Comparison of ENCODE assay signal across 9 cellular contexts in the genomic region with DNA sequence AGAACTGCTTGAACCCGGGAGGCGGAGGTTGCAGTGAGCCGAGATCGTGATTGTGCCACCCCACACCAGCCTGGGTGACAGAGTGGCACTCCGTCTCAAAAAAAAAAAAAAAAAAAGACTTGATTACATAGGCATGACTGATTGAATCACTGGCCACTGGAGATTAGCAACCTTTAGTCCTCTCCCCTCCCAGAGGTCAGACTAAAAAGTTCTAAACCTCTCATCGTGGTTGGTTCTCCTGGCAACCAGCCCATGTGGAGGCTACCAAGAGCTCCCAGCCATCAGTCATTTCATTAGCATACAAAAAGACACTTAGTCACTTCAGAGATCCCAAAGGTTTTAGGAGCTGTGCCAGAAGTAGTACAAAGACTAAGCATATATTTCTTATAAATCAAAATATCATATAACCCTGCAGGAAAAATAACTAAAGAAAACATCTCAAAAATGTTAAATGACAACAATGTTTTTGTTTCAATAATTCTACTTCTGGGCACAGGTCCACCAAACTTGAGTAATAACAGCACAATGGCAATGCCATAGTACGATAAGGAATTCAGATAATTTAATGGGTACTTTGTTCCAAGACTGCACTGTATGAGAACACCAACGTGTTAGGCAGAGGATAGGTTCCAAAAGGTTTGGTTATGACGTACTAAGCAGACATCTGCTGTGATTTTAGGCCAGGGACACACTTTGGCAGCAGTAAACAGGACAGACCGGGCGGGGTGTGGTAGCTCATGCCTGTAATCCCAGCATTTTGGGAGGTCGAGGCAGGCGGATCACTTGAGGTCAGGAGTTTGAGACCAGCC. TPM values are rescaled to one million over a fixed set of nuclear protein-coding genes. Genes with fewer than 3 reads are reported as not detected.
A peak's percentile ranks its signal among the peaks of the same experiment; 100 is the strongest.
DNase-seq lines count a peak whose midpoint lies in the region; ATAC-seq, FAIRE-seq and TF ChIP-seq lines count a peak whose summit lies in the region.
"Had no signal": no experiment of that assay in that cellular context is flagged by ENCODE, and none has a peak within 500 bp of the region (broad histone marks: within the 10 kb centered on the region; RNA-seq: fewer than 3 reads in every experiment).

No MANE protein-coding gene starts in this region.

- no peak overlapping the region for H3K18ac ChIP-seq in mesendoderm (ENCODE audit: low read length)

- POLR2A ChIA-PET in K562 (lab: Yijun Ruan, JAX) = interaction anchor here (0.6 to 1.2 kb wide), 9 partner anchors 9 to 444 kb away, joined by 3 to 5 read pairs (median 3); no protein-coding TSS in a partner anchor
- POLR2A ChIA-PET in CD4-positive, alpha-beta memory T cell (lab: Charles Lee; ENCODE audit: partially characterized antibody) = no interaction called here

- H3K79me2 ChIP-seq in DOHH2 (ENCODE audit: control insufficient read depth, low read length) (peaks cover 99% of the 10 kb centered on the region), K562 (ENCODE audit: control insufficient read depth, insufficient read depth, low read length) (peaks cover 98% of the 10 kb centered on the region), mesendoderm (ENCODE audit: control insufficient read depth, insufficient read depth, low read length) (peaks cover 58% of the 10 kb centered on the region)

- H3K27me3 ChIP-seq in DOHH2 (ENCODE audit: control insufficient read depth, low read length) = no peaks in the 10 kb centered on the region
- H3K27me3 ChIP-seq in K562 (ENCODE audit: control insufficient read depth in 2 of 2, insufficient read depth in 2 of 2, low read length in 2 of 2) = no peaks in the 10 kb centered on the region
- H3K27me3 ChIP-seq in mesendoderm (ENCODE audit: insufficient read depth, low read length, poor library complexity) = no peaks in the 10 kb centered on the region
- no peaks in the 10 kb centered on the region for H3K27me3 ChIP-seq in CD4-positive, alpha-beta memory T cell (ENCODE audit: insufficient read depth, low read length)

- H3K9me3 ChIP-seq in DOHH2 (ENCODE audit: control insufficient read depth, insufficient read depth, low read length) (no peaks in the 10 kb centered on the region), K562 (replicated peaks; ENCODE audit: control insufficient read depth, insufficient read depth, low read depth, low read length) (no peaks in the 10 kb centered on the region)
- H3K9me3 ChIP-seq in CD4-positive, alpha-beta memory T cell (ENCODE audit: control insufficient read depth in 1 of 2, low read length in 2 of 2) = no peaks in the 10 kb centered on the region

- intact Hi-C loops in K562 (cut with micrococcal nuclease) = no loop called here
- intact Hi-C loops in CD4-positive, alpha-beta memory T cell (cut with micrococcal nuclease) = no loop called here

- no peak overlapping the region for H2BK5ac ChIP-seq in mesendoderm (ENCODE audit: low read length)

- no peak overlapping the region for H4K5ac ChIP-seq in mesendoderm (ENCODE audit: low read length)

- 0 out of 2 replicates have a peak overlapping the region, but pooled peaks have one; percentile 15 for H3K4me3 ChIP-seq in DOHH2 (ENCODE audit: low read length)
- no peak overlapping the region for H3K4me3 ChIP-seq in K562
- no peak overlapping the region for H3K4me3 ChIP-seq in mesendoderm (ENCODE audit: low read length)
- no peak overlapping the region for H3K4me3 ChIP-seq in CD4-positive, alpha-beta memory T cell (ENCODE audit: low read length in 2 of 2)

- CTCF ChIA-PET in K562 (lab: Yijun Ruan, JAX; ENCODE audit: low intra/inter-chr PET ratio) = no interaction called here
- CTCF ChIA-PET in CD4-positive, alpha-beta memory T cell (lab: Charles Lee; ENCODE audit: partially characterized antibody) = no interaction called here

- no peak for TF ChIP-seq CTCF in DOHH2 (IDR thresholded peaks at IDR 0.05; ENCODE audit: low read depth, low read length, poor library complexity, severe bottlenecking)
- no peak for TF ChIP-seq CTCF in K562 (IDR thresholded peaks at IDR 0.05 in 2 of 3, conservative IDR thresholded peaks at IDR 0.05 in 1 of 3; ENCODE audit: insufficient read depth in 2 of 3, low read depth in 1 of 3, low read length in 3 of 3)

- H3K9ac ChIP-seq in K562 (ENCODE audit: insufficient read depth in 1 of 2, low read depth in 2 of 2, low read length in 2 of 2) = no peak overlapping the region; a peak in 1 of 4 replicates
- no peak overlapping the region for H3K9ac ChIP-seq in mesendoderm (ENCODE audit: low read length)

- H3K36me3 Mint-ChIP-seq in CD4-positive, alpha-beta memory T cell = peaks cover 7 to 10% of the 10 kb centered on the region in 2 donors

- no peak overlapping the region for H2AFZ ChIP-seq in K562 (ENCODE audit: low read depth, low read length)

- DNase-seq in M059J (ENCODE audit: low read depth) = peak; percentile 99
- DNase-seq in K562 (ENCODE audit: extremely low read depth in 1 of 4, low spot score in 3 of 4) = peak in 2 of 4 experiments; percentile 47 to 80
- DNase-seq in mesendoderm = peak; percentile 96
- DNase-seq in GDM1 (lab: John Stamatoyannopoulos, UW) = no peak
- DNase-seq in NOMO-1 (lab: John Stamatoyannopoulos, UW; ENCODE audit: unreplicated experiment in 2 of 2) = no peak
- no peak for DNase-seq in UCSD-AML1 (lab: John Stamatoyannopoulos, UW; ENCODE audit: unreplicated experiment)
- no peak for DNase-seq in CD4-positive, alpha-beta memory T cell

- H3K4ac ChIP-seq in mesendoderm (ENCODE audit: low read depth, low read length) = no peak overlapping the region

- H3K79me1 ChIP-seq in mesendoderm (ENCODE audit: low read length) = peaks cover 17% of the 10 kb centered on the region

- H3K27ac ChIP-seq in DOHH2 (ENCODE audit: low read depth, low read length) = peak overlapping the region; percentile 77
- H3K27ac ChIP-seq in K562 (ENCODE audit: extremely low read depth, low read depth, low read length) = no peak overlapping the region
- peak overlapping the region; percentile 36 for H3K27ac ChIP-seq in mesendoderm (ENCODE audit: low read depth, low read length)
- H3K27ac ChIP-seq in CD4-positive, alpha-beta memory T cell (ENCODE audit: low read depth, low read length) = no peak overlapping the region

- H3K9me2 ChIP-seq in DOHH2 (replicated peaks; ENCODE audit: control insufficient read depth, low read length) = no peaks in the 10 kb centered on the region

- H3K4me1 ChIP-seq in DOHH2 (ENCODE audit: control insufficient read depth, low read length) = peaks cover 62% of the 10 kb centered on the region
- H3K4me1 ChIP-seq in K562 (replicated peaks in 1 of 2; ENCODE audit: control insufficient read depth in 2 of 2, insufficient read depth in 2 of 2, low read length in 2 of 2) = peaks cover 52 to 62% of the 10 kb centered on the region in 2 experiments
- peaks cover 7% of the 10 kb centered on the region for H3K4me1 ChIP-seq in mesendoderm (ENCODE audit: control insufficient read depth, low read depth, low read length)
- H3K4me1 ChIP-seq in CD4-positive, alpha-beta memory T cell (ENCODE audit: insufficient read depth, low read length) = peaks cover 74% of the 10 kb centered on the region

- no peak overlapping the region for H3K23ac ChIP-seq in mesendoderm (ENCODE audit: low read length)

- H3K9me1 ChIP-seq in K562 (ENCODE audit: control insufficient read depth, insufficient read depth, low read length) = no peaks in the 10 kb centered on the region

- no peak overlapping the region for H2AK5ac ChIP-seq in mesendoderm (ENCODE audit: low read length)

- 0 out of 2 replicates have a peak, but pooled peaks have one; percentile 29 for TF ChIP-seq EP300 in K562 (IDR thresholded peaks at IDR 0.05; ENCODE audit: low read length)

- H3K36me3 ChIP-seq in DOHH2 (ENCODE audit: control insufficient read depth, low read length) = no peaks in the 10 kb centered on the region
- peaks cover 20% of the 10 kb centered on the region; the same call in 2 of the 3 replicates for H3K36me3 ChIP-seq in K562 (ENCODE audit: control insufficient read depth, insufficient read depth, low read length)
- H3K36me3 ChIP-seq in mesendoderm (ENCODE audit: control insufficient read depth, insufficient read depth, low read length) = no peaks in the 10 kb centered on the region
- no peaks in the 10 kb centered on the region for H3K36me3 ChIP-seq in CD4-positive, alpha-beta memory T cell (ENCODE audit: insufficient read depth, low read length)

- peaks cover 32 to 70% (median 48%) of the 10 kb centered on the region in 4 donors for H3K4me1 Mint-ChIP-seq in CD4-positive, alpha-beta memory T cell

- WGBS in K562 (ENCODE audit: insufficient coverage, low coverage, missing lambda C conversion rate) = 56% methylated on average over 13 of the region's 13 CpGs
- no CpG with 5 or more reads among the region's 13 CpGs for WGBS in mesendoderm (ENCODE audit: extremely low coverage, insufficient coverage, low lambda C conversion rate)

- H4K20me1 ChIP-seq in DOHH2 (ENCODE audit: control insufficient read depth, insufficient read depth, low read depth, low read length) = peaks cover 13% of the 10 kb centered on the region
- H4K20me1 ChIP-seq in K562 (replicated peaks; ENCODE audit: control insufficient read depth, insufficient read depth, low read length) = peaks cover 36% of the 10 kb centered on the region

- H2BK120ac ChIP-seq in mesendoderm (ENCODE audit: low read depth, low read length) = no peak overlapping the region

- H3K4me2 ChIP-seq in DOHH2 (ENCODE audit: low read length) (peak overlapping the region; percentile 59), K562 (ENCODE audit: insufficient read depth, low read length) (no peak overlapping the region; the same call in 1 of the 2 replicates), mesendoderm (ENCODE audit: low read length) (peak overlapping the region; percentile 6)

- in situ Hi-C loops in K562 (cut with MboI) = no loop called here

- peaks cover 0 to 1% (median 0%) of the 10 kb centered on the region in 8 donors for H3K9me3 Mint-ChIP-seq in CD4-positive, alpha-beta memory T cell

- peak overlapping the region; percentile 62 for H3K56ac ChIP-seq in mesendoderm (ENCODE audit: low read length)

- no peak for TF ChIP-seq RAD21 in K562 (CRISPR knock-in tag; conservative IDR thresholded peaks at IDR 0.05 in 1 of 2, IDR thresholded peaks at IDR 0.05 in 1 of 2)

- no peak for TF ChIP-seq POLR2A in K562 (conservative IDR thresholded peaks at IDR 0.05)

- H3K27me3 Mint-ChIP-seq in CD4-positive, alpha-beta memory T cell = no peaks in the 10 kb centered on the region

- BruUV-seq in K562 (replicated peaks; lab: Mats Ljungman, UMichigan) = no TSS peak

- H3K4me3 Mint-ChIP-seq in CD4-positive, alpha-beta memory T cell = peak overlapping the region in 1 of 8 donors; percentile 1

- peak overlapping the region in 2 of 7 donors; percentile 9 to 36 for H3K27ac Mint-ChIP-seq in CD4-positive, alpha-beta memory T cell

- no peak overlapping the region for H2BK15ac ChIP-seq in mesendoderm (replicated peaks; ENCODE audit: low read depth)

- H3F3A ChIP-seq in DOHH2 (ENCODE audit: control insufficient read depth, insufficient read depth) = peaks cover 13% of the 10 kb centered on the region

- H4K8ac ChIP-seq in mesendoderm (ENCODE audit: low read depth, low read length) = no peak overlapping the region

- peak; percentile 52 for ATAC-seq in K562

- peak; percentile 73 for FAIRE-seq in K562 (lab: Jason Lieb, UNC)
- FAIRE-seq: islet of Langerhans had no signal

RNA-seq across cellular contexts. Expression of a gene that starts 18.1 kb away (rescaled TPM):
- 22.5 and 34.2 TPM in 2 replicates for total RNA-seq in M059J (2014; rRNA removed; shearing (Covaris generic))
- total RNA-seq in K562 (2011; cell fraction: chromatin; rRNA removed; ENCODE audit: low replicate concordance) = 194 and 717 TPM in 2 replicates
- total RNA-seq in K562 (2011; cell fraction: nucleolus; rRNA removed) = 95.7 and 151 TPM in 2 replicates
- 249 and 315 TPM in 2 replicates for total RNA-seq in K562 (2011; cell fraction: nucleoplasm; rRNA removed)
- total RNA-seq in K562 (2014; rRNA removed) = 89.9 and 91.0 TPM in 2 replicates
- 106 and 120 TPM in 2 replicates for total RNA-seq in K562 (2014; rRNA removed; fragmentation: Illumina TruSeq; extraction: Trizol)
- 102 and 109 TPM in 2 replicates for total RNA-seq in K562 (2015; rRNA removed; fragmentation: Illumina TruSeq; extraction: Trizol)
- total RNA-seq in K562 (2021) = 123 TPM in 2 replicates
- 78.6 and 97.2 TPM in 2 replicates for polyA plus RNA-seq in K562 (2011; rRNA removed)
- polyA plus RNA-seq in K562 (2011; cell fraction: cytosol; rRNA removed) = 13.8 and 29.6 TPM in 2 replicates
- polyA plus RNA-seq in K562 (2011; cell fraction: nucleus; rRNA removed) = 94.2 and 106 TPM in 2 replicates
- 92.9 and 103 TPM in 2 replicates for polyA plus RNA-seq in K562 (2012)
- 101 and 121 TPM in 2 replicates for polyA plus RNA-seq in K562 (2014; fragmentation: Illumina TruSeq; extraction: Trizol)
- 10 to 100 TPM; 23.3 to 30.3 TPM for polyA plus RNA-seq in K562 (2014; fragmentation: Nextera tagmentation; extraction: Ambion mirVana)
- 101 and 106 TPM in 2 replicates for polyA plus RNA-seq in K562 (2014; rRNA removed)
- polyA minus RNA-seq in K562 (2011; rRNA and poly(A)+ RNA removed) = 149 and 168 TPM in 2 replicates
- 39.7 and 45.1 TPM in 2 replicates for polyA minus RNA-seq in K562 (2011; cell fraction: cytosol; rRNA and poly(A)+ RNA removed)
- polyA minus RNA-seq in K562 (2011; cell fraction: nucleus; rRNA and poly(A)+ RNA removed) = 77.0 and 154 TPM in 2 replicates
- 39.1 TPM for polyA plus RNA-seq in mesendoderm (2013, experiment 1 of 2)
- 39.1 TPM for polyA plus RNA-seq in mesendoderm (2013, experiment 2 of 2)
- 100 to 1,000 TPM; 110 to 117 TPM for total RNA-seq in CD4-positive, alpha-beta memory T cell
- polyA plus RNA-seq in CD4-positive, alpha-beta memory T cell = 10 to 100 TPM; 36.1 to 42.4 TPM

RNA-seq across cellular contexts. Expression of a gene that starts 47.2 kb away (rescaled TPM):
- not detected in 2 replicates for total RNA-seq in M059J (2014; rRNA removed; shearing (Covaris generic))
- not detected in 2 replicates for total RNA-seq in K562 (2011; cell fraction: chromatin; rRNA removed; ENCODE audit: low replicate concordance)
- 0.13 TPM in 1 of 2 replicates, not detected in the other for total RNA-seq in K562 (2011; cell fraction: nucleolus; rRNA removed)
- not detected in 2 replicates for total RNA-seq in K562 (2011; cell fraction: nucleoplasm; rRNA removed)
- total RNA-seq in K562 (2014; rRNA removed) (not detected in 2 replicates), K562 (2014; rRNA removed; fragmentation: Illumina TruSeq; extraction: Trizol) (not detected in 2 replicates), K562 (2015; rRNA removed; fragmentation: Illumina TruSeq; extraction: Trizol) (not detected in 2 replicates), K562 (2021) (not detected in 2 replicates)
- polyA plus RNA-seq in K562 (2011; rRNA removed) (not detected in 2 replicates), K562 (2014; fragmentation: Illumina TruSeq; extraction: Trizol) (not detected in 2 replicates), K562 (2014; fragmentation: Nextera tagmentation; extraction: Ambion mirVana) (under 1 TPM; 0.45 to 0.48 TPM), K562 (2014; rRNA removed) (not detected in 2 replicates)
- polyA plus RNA-seq in K562 (2011; cell fraction: cytosol; rRNA removed) = not detected in 2 replicates
- polyA plus RNA-seq in K562 (2011; cell fraction: nucleus; rRNA removed) = 0.10 TPM in 1 of 2 replicates, not detected in the other
- polyA plus RNA-seq in K562 (2012) = 5.8 and 7.0 TPM in 2 replicates
- not detected in 2 replicates for polyA minus RNA-seq in K562 (2011; rRNA and poly(A)+ RNA removed)
- polyA minus RNA-seq in K562 (2011; cell fraction: cytosol; rRNA and poly(A)+ RNA removed) = not detected in 2 replicates
- polyA minus RNA-seq in K562 (2011; cell fraction: nucleus; rRNA and poly(A)+ RNA removed) = not detected in 2 replicates
- 0.31 TPM for polyA plus RNA-seq in mesendoderm (2013, experiment 1 of 2)
- polyA plus RNA-seq in mesendoderm (2013, experiment 2 of 2) = 0.39 TPM
- not detected for total RNA-seq in CD4-positive, alpha-beta memory T cell
- not detected for polyA plus RNA-seq in CD4-positive, alpha-beta memory T cell

Comparison
In these comparisons a context has a peak if more than half of its experiments do, and no peak if none do; other contexts are left out.
1. H3K27ac ChIP-seq: peak in DOHH2 (single experiment) and mesendoderm (single experiment); none in K562 (single experiment) and CD4-positive, alpha-beta memory T cell (single experiment).
2. DNase-seq: peak in M059J (single experiment) and mesendoderm (single experiment); none in GDM1 (single experiment), NOMO-1 (0 of 2), UCSD-AML1 (single experiment) and CD4-positive, alpha-beta memory T cell (0 of 5).